8 cellular contexts compared by ENCODE assay signal in the genomic region with DNA sequence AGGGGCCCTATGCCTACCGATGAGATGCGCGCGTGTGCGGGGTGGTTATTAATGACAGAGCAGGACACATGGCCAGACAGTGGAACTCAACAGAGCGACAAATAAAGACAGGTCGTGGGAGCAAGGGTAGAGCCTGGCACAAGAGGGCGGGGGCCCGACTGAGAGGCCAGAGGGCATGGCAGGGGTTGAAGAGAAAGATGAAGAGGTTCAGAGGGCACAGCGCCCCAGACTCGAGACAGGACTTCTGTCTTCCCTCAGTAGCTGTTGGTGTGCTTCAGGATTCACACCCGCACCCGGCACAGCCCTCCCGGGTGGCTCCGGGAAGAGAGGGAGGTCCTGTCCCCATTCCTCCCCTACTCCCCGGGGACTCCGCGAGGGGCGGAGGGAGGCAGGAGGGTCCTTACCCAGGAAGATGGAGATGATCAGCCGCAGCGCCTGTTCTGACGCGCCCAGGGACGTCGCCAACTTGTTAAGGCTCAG. TPM values are rescaled to one million over a fixed set of nuclear protein-coding genes. Genes with fewer than 3 reads are reported as not detected.
DNase-seq lines count a peak whose midpoint lies in the region; ATAC-seq and TF ChIP-seq lines count a peak whose summit lies in the region.

No MANE protein-coding gene starts in this region.

- no peaks in the 10 kb centered on the region for H3K36me3 Mint-ChIP-seq in mesothelial cell of epicardium

- TF ChIP-seq POLR2A in vagina (IDR thresholded peaks at IDR 0.05), result no peak

- H3K4me1 ChIP-seq in vagina, result peaks cover 29% of the 10 kb centered on the region

- H3K4me1 Mint-ChIP-seq in mesothelial cell of epicardium, result peaks cover 26% of the 10 kb centered on the region

- no peaks in the 10 kb centered on the region for H3K9me3 Mint-ChIP-seq in mesothelial cell of epicardium

- H3K4me3 ChIP-seq in choroid plexus epithelial cell (ENCODE audit: low read depth, low read length) (peak overlapping the region; percentile 83), vagina (peak overlapping the region; percentile 90 to 96)

- H3K4me3 Mint-ChIP-seq in mesothelial cell of epicardium, result peak overlapping the region; percentile 87

- no peak for TF ChIP-seq CTCF in choroid plexus epithelial cell (conservative IDR thresholded peaks at IDR 0.05; ENCODE audit: low read depth, low read length)
- no peak for TF ChIP-seq CTCF in mesothelial cell of epicardium (IDR thresholded peaks at IDR 0.05; ENCODE audit: unreplicated experiment)
- TF ChIP-seq CTCF in vagina (IDR thresholded peaks at IDR 0.05), result no peak

- no peaks in the 10 kb centered on the region for H3K27me3 ChIP-seq in vagina

- intact Hi-C loops in vagina (cut with DNase I), result loop anchor here (5.0 kb wide), 1 partner anchor 46 kb away; the partner anchor contains the start of genes EMG1 and PHB2

- DNase-seq in activated CD4-positive, CD25-positive, alpha-beta regulatory T cell treated with anti-CD3 and anti-CD28 coated beads, Interleukin-2, amount 50 U/mL, for 72 hours, result no peak
- DNase-seq in NCI-H69 (lab: John Stamatoyannopoulos, UW) (peak; percentile 89), choroid plexus epithelial cell (ENCODE audit: low read depth) (no peak), mesothelial cell of epicardium (ENCODE audit: low spot score in 2 of 2, unreplicated experiment in 2 of 2) (no peak), vagina (ENCODE audit: extremely low spot score in 2 of 2) (peak in 1 of 2 donors; percentile 92), DMS153 (lab: John Stamatoyannopoulos, UW) (no peak)

- peak overlapping the region; percentile 85 for H3K27ac Mint-ChIP-seq in mesothelial cell of epicardium

- no peaks in the 10 kb centered on the region for H3K36me3 ChIP-seq in vagina

- H3K27me3 Mint-ChIP-seq in mesothelial cell of epicardium (ENCODE audit: low read depth), result no peaks in the 10 kb centered on the region

- peak; percentile 0 to 7 for ATAC-seq in activated CD4-positive, CD25-positive, alpha-beta regulatory T cell treated with anti-CD3 and anti-CD28 coated beads, Interleukin-2, amount 50 U/mL, for 24 hours
- ATAC-seq in HG02610 (IDR thresholded peaks at IDR 0.05; ENCODE audit: unreplicated experiment), result peak; percentile 23

- no peaks in the 10 kb centered on the region for H3K9me3 ChIP-seq in vagina

- H3K27ac ChIP-seq in vagina, result peak overlapping the region; percentile 84

RNA-seq across cellular contexts. Expression of gene LPCAT3, which starts 0.4 kb away (rescaled TPM):
- total RNA-seq in mesothelial cell of epicardium (44.6 to 45.9 TPM (median 45.1 TPM) in 3 replicates), vagina (42.0 TPM)

RNA-seq across cellular contexts. Expression of gene C1S, which starts 42.6 kb away (rescaled TPM):
- 46.1 to 47.3 TPM (median 46.7 TPM) in 3 replicates for total RNA-seq in mesothelial cell of epicardium
- total RNA-seq in vagina, result 541 TPM

RNA-seq across cellular contexts. Expression of gene EMG1, which starts 47.2 kb away (rescaled TPM):
- total RNA-seq in mesothelial cell of epicardium (31.6 to 37.7 TPM (median 33.5 TPM) in 3 replicates), vagina (21.9 TPM)

RNA-seq across cellular contexts. Expression of gene PHB2, which starts 47.4 kb away (rescaled TPM):
- total RNA-seq in mesothelial cell of epicardium, result 221 to 229 TPM (median 224 TPM) in 3 replicates
- 199 TPM for total RNA-seq in vagina

Comparison
In these comparisons a context has a peak if more than half of its experiments do, and no peak if none do; other contexts are left out.
1. RNA of gene C1S, which starts 42.6 kb away (total RNA-seq): 541 TPM in vagina (single experiment); 46.1 to 47.3 TPM in mesothelial cell of epicardium; every median in the first group is over 10 times any median in the second.